Comparison of ENCODE assay signal across 1 cellular context in the genomic region with DNA sequence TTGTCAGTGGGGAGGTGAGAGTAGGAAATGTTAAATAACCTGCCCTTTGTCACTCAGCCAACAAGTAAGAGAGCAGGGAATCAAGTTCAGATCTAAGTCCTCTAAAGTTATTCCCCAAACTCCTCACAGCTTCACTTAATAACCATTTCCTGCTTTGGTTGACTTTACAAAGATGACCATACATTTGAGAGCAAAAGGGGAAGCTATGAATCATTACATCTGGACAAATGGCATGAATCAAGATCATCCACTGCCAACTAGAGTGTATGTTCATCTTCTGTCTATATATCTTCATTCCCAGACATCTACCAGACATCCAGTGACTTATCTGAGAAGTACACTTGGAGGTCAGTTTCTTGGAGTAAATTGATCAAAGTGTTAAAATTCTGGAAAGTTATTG.
TF ChIP-seq lines count a peak whose summit lies in the region.

No MANE protein-coding gene starts in this region.

TF ChIP-seq in IMR-90, 13 proteins besides CTCF, POLR2A, EP300 and RAD21 (continued from another document):
- TF ChIP-seq NFE2L2 (IDR thresholded peaks at IDR 0.05; ENCODE audit: low read depth, low read length) (no peak), MAZ (IDR thresholded peaks at IDR 0.05; ENCODE audit: borderline replicate concordance, low read depth, low read length) (no peak), FOS (IDR thresholded peaks at IDR 0.05; ENCODE audit: low read depth, low read length) (no peak), MAFK (IDR thresholded peaks at IDR 0.05; ENCODE audit: low read depth, low read length) (no peak), CHD1 (IDR thresholded peaks at IDR 0.05; ENCODE audit: low read depth, low read length) (no peak), BHLHE40 (IDR thresholded peaks at IDR 0.05; ENCODE audit: low read depth, low read length) (no peak)
- TF ChIP-seq, protein P1, sequence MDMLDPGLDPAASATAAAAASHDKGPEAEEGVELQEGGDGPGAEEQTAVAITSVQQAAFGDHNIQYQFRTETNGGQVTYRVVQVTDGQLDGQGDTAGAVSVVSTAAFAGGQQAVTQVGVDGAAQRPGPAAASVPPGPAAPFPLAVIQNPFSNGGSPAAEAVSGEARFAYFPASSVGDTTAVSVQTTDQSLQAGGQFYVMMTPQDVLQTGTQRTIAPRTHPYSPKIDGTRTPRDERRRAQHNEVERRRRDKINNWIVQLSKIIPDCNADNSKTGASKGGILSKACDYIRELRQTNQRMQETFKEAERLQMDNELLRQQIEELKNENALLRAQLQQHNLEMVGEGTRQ (IDR thresholded peaks at IDR 0.05; ENCODE audit: low read depth, low read length), result no peak
